Comparison of ENCODE assay signal across 8 cellular contexts in genomic region chr6:118283759-118284158, GRCh38.
DNase-seq lines count a peak whose midpoint lies in the region; ATAC-seq and TF ChIP-seq lines count a peak whose summit lies in the region.

No MANE protein-coding gene starts in this region.

- no peaks in the 10 kb centered on the region for H3K9me3 Mint-ChIP-seq in natural killer cell
- no peaks in the 10 kb centered on the region for H3K9me3 Mint-ChIP-seq in natural killer cell treated with Interleukin-12 subunit alpha and Interleukin-12 subunit beta and Interleukin-15 and Interleukin-18, amount 100 ng/mL, for 72 hours

- TF ChIP-seq CTCF in natural killer cell (IDR thresholded peaks at IDR 0.05) (peak; percentile 65), choroid plexus epithelial cell (conservative IDR thresholded peaks at IDR 0.05; ENCODE audit: low read depth, low read length) (peak; percentile 89), thoracic aorta (IDR thresholded peaks at IDR 0.05) (peak; percentile 69)

- H3K4me1 ChIP-seq in thoracic aorta (ENCODE audit: control insufficient read depth in 1 of 2, low read depth in 2 of 2) = peaks cover 25 to 52% of the 10 kb centered on the region in 2 donors

- intact Hi-C loops in natural killer cell (cut with micrococcal nuclease) = loop anchor here (1.0 to 5.0 kb wide), 5 partner anchors 267 to 829 kb away; no protein-coding TSS in a partner anchor

- H3K27ac Mint-ChIP-seq in natural killer cell = no peak overlapping the region
- H3K27ac Mint-ChIP-seq in natural killer cell treated with Interleukin-12 subunit alpha and Interleukin-12 subunit beta and Interleukin-15 and Interleukin-18, amount 100 ng/mL, for 72 hours = no peak overlapping the region

- H3K4me3 Mint-ChIP-seq in natural killer cell = no peak overlapping the region
- no peak overlapping the region for H3K4me3 Mint-ChIP-seq in natural killer cell treated with Interleukin-12 subunit alpha and Interleukin-12 subunit beta and Interleukin-15 and Interleukin-18, amount 100 ng/mL, for 72 hours

- no peak overlapping the region for H3K4me3 ChIP-seq in choroid plexus epithelial cell (ENCODE audit: low read depth, low read length)
- H3K4me3 ChIP-seq in thoracic aorta = peak overlapping the region; percentile 33

- no peak overlapping the region for H3K27ac ChIP-seq in thoracic aorta

- ATAC-seq in natural killer cell (peak in 2 of 3 donors; percentile 44 to 70), thoracic aorta (ENCODE audit: insufficient number of reproducible peaks, low FRiP score, low read depth) (peak; percentile 67), HG03280 (IDR thresholded peaks at IDR 0.05; ENCODE audit: unreplicated experiment) (no peak)
- ATAC-seq in natural killer cell treated with Interleukin-12 subunit alpha and Interleukin-12 subunit beta and Interleukin-15 and Interleukin-18, amount 100 ng/mL, for 72 hours = no peak

- H3K27me3 Mint-ChIP-seq in natural killer cell (ENCODE audit: low read depth in 2 of 2) = peaks cover 24 to 36% of the 10 kb centered on the region in 2 donors
- H3K27me3 Mint-ChIP-seq in natural killer cell treated with Interleukin-12 subunit alpha and Interleukin-12 subunit beta and Interleukin-15 and Interleukin-18, amount 100 ng/mL, for 72 hours = peaks cover 21 to 38% of the 10 kb centered on the region in 2 donors

- H3K4me1 Mint-ChIP-seq in natural killer cell = peaks cover 0 to 8% of the 10 kb centered on the region in 2 donors
- H3K4me1 Mint-ChIP-seq in natural killer cell treated with Interleukin-12 subunit alpha and Interleukin-12 subunit beta and Interleukin-15 and Interleukin-18, amount 100 ng/mL, for 72 hours (ENCODE audit: low read depth in 2 of 2) = no peaks in the 10 kb centered on the region

- no peaks in the 10 kb centered on the region for H3K27me3 ChIP-seq in thoracic aorta (replicated peaks; ENCODE audit: insufficient read depth)

- H3K9me3 ChIP-seq in thoracic aorta = no peaks in the 10 kb centered on the region

- H3K36me3 Mint-ChIP-seq in natural killer cell = no peaks in the 10 kb centered on the region
- H3K36me3 Mint-ChIP-seq in natural killer cell treated with Interleukin-12 subunit alpha and Interleukin-12 subunit beta and Interleukin-15 and Interleukin-18, amount 100 ng/mL, for 72 hours = no peaks in the 10 kb centered on the region

- H3K36me3 ChIP-seq in thoracic aorta = no peaks in the 10 kb centered on the region

- DNase-seq in natural killer cell = no peak
- DNase-seq in natural killer cell treated with Interleukin-12 subunit alpha and Interleukin-12 subunit beta and Interleukin-15 and Interleukin-18, amount 100 ng/mL, for 72 hours (ENCODE audit: low spot score) = no peak
- peak; percentile 51 for DNase-seq in NCI-H146 (lab: John Stamatoyannopoulos, UW)
- DNase-seq in T-helper 2 cell = peak in 3 of 5 experiments; percentile 20 to 61 (median 20)
- peak; percentile 81 for DNase-seq in choroid plexus epithelial cell (ENCODE audit: low read depth)
- peak; percentile 71 to 84 for DNase-seq in lung microvascular endothelial cell (ENCODE audit: low read depth in 2 of 2)
- no peak for DNase-seq in thoracic aorta (ENCODE audit: low spot score)

Comparison
In these comparisons a context has a peak if more than half of its experiments do, and no peak if none do; other contexts are left out.
1. ATAC-seq: peak in natural killer cell (2 of 3) and thoracic aorta (single experiment); none in natural killer cell treated with Interleukin-12 subunit alpha and Interleukin-12 subunit beta and Interleukin-15 and Interleukin-18, amount 100 ng/mL, for 72 hours (0 of 2) and HG03280 (single experiment).
2. DNase-seq: peak in NCI-H146 (single experiment), T-helper 2 cell (3 of 5), choroid plexus epithelial cell (single experiment) and lung microvascular endothelial cell (2 of 2); none in natural killer cell (single experiment), natural killer cell treated with Interleukin-12 subunit alpha and Interleukin-12 subunit beta and Interleukin-15 and Interleukin-18, amount 100 ng/mL, for 72 hours (single experiment) and thoracic aorta (single experiment).
3. Peak in every context shown above with its lines, with median percentiles within 50 percentile points of each other: CTCF ChIP-seq.